Comparison of ENCODE assay signal across 1 cellular context in genomic region chr19:7988307-7988706, GRCh38.
TF ChIP-seq lines count a peak whose summit lies in the region.

No MANE protein-coding gene starts in this region.

TF ChIP-seq in IMR-90, 13 proteins besides CTCF, POLR2A, EP300 and RAD21 (continued from another document):
- TF ChIP-seq MAZ (IDR thresholded peaks at IDR 0.05; ENCODE audit: borderline replicate concordance, low read depth, low read length), result no peak
- TF ChIP-seq CHD1 (IDR thresholded peaks at IDR 0.05; ENCODE audit: low read depth, low read length), result no peak
- no peak for TF ChIP-seq NFE2L2 (IDR thresholded peaks at IDR 0.05; ENCODE audit: low read depth, low read length)
- TF ChIP-seq ELK1 (IDR thresholded peaks at IDR 0.05; ENCODE audit: borderline replicate concordance, low read depth, low read length), result no peak
- TF ChIP-seq MXI1 (IDR thresholded peaks at IDR 0.05; ENCODE audit: borderline replicate concordance, low read depth, low read length), result no peak
